ENCODE assay signal across 1 cellular context in genomic region chr1:1432951-1433803, GRCh38.
A peak's percentile ranks its signal among the peaks of the same experiment; 100 is the strongest.
TF ChIP-seq lines count a peak whose summit lies in the region.

No MANE protein-coding gene starts in this region.

TF ChIP-seq in HepG2, 621 proteins besides CTCF, POLR2A, EP300 and RAD21 (continued from another document and continues in another):
- TF ChIP-seq ZNF18 (CRISPR knock-in tag; IDR thresholded peaks at IDR 0.05; ENCODE audit: insufficient replicate concordance) (no peak), SKIL (CRISPR knock-in tag; IDR thresholded peaks at IDR 0.05; ENCODE audit: borderline replicate concordance) (peak; percentile 97), TCF7L2 (IDR thresholded peaks at IDR 0.05; ENCODE audit: low read depth, low read length) (no peak), DMAP1 (CRISPR knock-in tag; IDR thresholded peaks at IDR 0.05) (peak; percentile 67; the same call in 1 of the 2 replicates), MAF1 (CRISPR knock-in tag; IDR thresholded peaks at IDR 0.05; ENCODE audit: borderline replicate concordance) (no peak; the same call in 1 of the 2 replicates), ZSCAN21 (CRISPR knock-in tag; IDR thresholded peaks at IDR 0.05; ENCODE audit: borderline replicate concordance) (peak; percentile 23; the same call in 1 of the 2 replicates), ZNF292 (CRISPR knock-in tag; IDR thresholded peaks at IDR 0.05; ENCODE audit: borderline replicate concordance, low read depth) (peak; percentile 83; the same call in 1 of the 2 replicates), SMC3 (IDR thresholded peaks at IDR 0.05; ENCODE audit: low read length) (peak; percentile 19; the same call in 1 of the 2 replicates), ETV5 (CRISPR knock-in tag; IDR thresholded peaks at IDR 0.05; ENCODE audit: borderline replicate concordance) (peak; percentile 89; the same call in 1 of the 2 replicates), TARDBP (CRISPR knock-in tag; IDR thresholded peaks at IDR 0.05) (peak; percentile 79), SNAI1 (CRISPR knock-in tag; IDR thresholded peaks at IDR 0.05; ENCODE audit: borderline replicate concordance) (no peak), SP1 (IDR thresholded peaks at IDR 0.05) (no peak), SP1 (CRISPR knock-in tag; IDR thresholded peaks at IDR 0.05) (peak; percentile 53; the same call in 1 of the 2 replicates), ZNF234 (CRISPR knock-in tag; conservative IDR thresholded peaks at IDR 0.05) (no peak; the same call in none of the 2 replicates), HMG20A (CRISPR knock-in tag; IDR thresholded peaks at IDR 0.05; ENCODE audit: borderline replicate concordance) (peak; percentile 85; the same call in 1 of the 2 replicates), SAP130 (CRISPR knock-in tag; IDR thresholded peaks at IDR 0.05; ENCODE audit: low read depth) (peak; percentile 99), FOXK1 (CRISPR knock-in tag; IDR thresholded peaks at IDR 0.05; ENCODE audit: borderline replicate concordance, low read depth) (peak; percentile 78), ZNF501 (CRISPR knock-in tag; IDR thresholded peaks at IDR 0.05) (peak; percentile 86), ZNF335 (CRISPR knock-in tag; IDR thresholded peaks at IDR 0.05) (peak; percentile 75), ZSCAN22 (CRISPR knock-in tag; IDR thresholded peaks at IDR 0.05) (0 out of 2 replicates have a peak, but pooled peaks have one; percentile 22), ZBTB38 (CRISPR knock-in tag; IDR thresholded peaks at IDR 0.05) (peak; percentile 64; the same call in 1 of the 2 replicates), ZNF616 (CRISPR knock-in tag; IDR thresholded peaks at IDR 0.05; ENCODE audit: low read depth) (peak; percentile 56; the same call in 1 of the 2 replicates), NR2F6 (IDR thresholded peaks at IDR 0.05) (peak; percentile 99), NR2F6 (CRISPR knock-in tag; IDR thresholded peaks at IDR 0.05) (peak; percentile 99), ELF3 (CRISPR knock-in tag; IDR thresholded peaks at IDR 0.05) (peak; percentile 96), E2F2 (CRISPR knock-in tag; IDR thresholded peaks at IDR 0.05; ENCODE audit: borderline replicate concordance) (no peak), TCF7 (IDR thresholded peaks at IDR 0.05; ENCODE audit: low read depth) (peak; percentile 60), TOPORS (CRISPR knock-in tag; IDR thresholded peaks at IDR 0.05) (0 out of 2 replicates have a peak, but pooled peaks have one; percentile 29), MNT (IDR thresholded peaks at IDR 0.05) (peak; percentile 52), ZNF775 (CRISPR knock-in tag; IDR thresholded peaks at IDR 0.05; ENCODE audit: borderline replicate concordance) (no peak), AGO1 (IDR thresholded peaks at IDR 0.05; ENCODE audit: low read depth, low read length, poor library complexity, severe bottlenecking) (peak; percentile 46)
- TF ChIP-seq, protein P1, sequence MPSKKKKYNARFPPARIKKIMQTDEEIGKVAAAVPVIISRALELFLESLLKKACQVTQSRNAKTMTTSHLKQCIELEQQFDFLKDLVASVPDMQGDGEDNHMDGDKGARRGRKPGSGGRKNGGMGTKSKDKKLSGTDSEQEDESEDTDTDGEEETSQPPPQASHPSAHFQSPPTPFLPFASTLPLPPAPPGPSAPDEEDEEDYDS (CRISPR knock-in tag; IDR thresholded peaks at IDR 0.05): peak; percentile 64
- TF ChIP-seq, protein P2, sequence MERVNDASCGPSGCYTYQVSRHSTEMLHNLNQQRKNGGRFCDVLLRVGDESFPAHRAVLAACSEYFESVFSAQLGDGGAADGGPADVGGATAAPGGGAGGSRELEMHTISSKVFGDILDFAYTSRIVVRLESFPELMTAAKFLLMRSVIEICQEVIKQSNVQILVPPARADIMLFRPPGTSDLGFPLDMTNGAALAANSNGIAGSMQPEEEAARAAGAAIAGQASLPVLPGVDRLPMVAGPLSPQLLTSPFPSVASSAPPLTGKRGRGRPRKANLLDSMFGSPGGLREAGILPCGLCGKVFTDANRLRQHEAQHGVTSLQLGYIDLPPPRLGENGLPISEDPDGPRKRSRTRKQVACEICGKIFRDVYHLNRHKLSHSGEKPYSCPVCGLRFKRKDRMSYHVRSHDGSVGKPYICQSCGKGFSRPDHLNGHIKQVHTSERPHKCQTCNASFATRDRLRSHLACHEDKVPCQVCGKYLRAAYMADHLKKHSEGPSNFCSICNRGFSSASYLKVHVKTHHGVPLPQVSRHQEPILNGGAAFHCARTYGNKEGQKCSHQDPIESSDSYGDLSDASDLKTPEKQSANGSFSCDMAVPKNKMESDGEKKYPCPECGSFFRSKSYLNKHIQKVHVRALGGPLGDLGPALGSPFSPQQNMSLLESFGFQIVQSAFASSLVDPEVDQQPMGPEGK (CRISPR knock-in tag; IDR thresholded peaks at IDR 0.05): peak; percentile 98
- TF ChIP-seq, protein P3, sequence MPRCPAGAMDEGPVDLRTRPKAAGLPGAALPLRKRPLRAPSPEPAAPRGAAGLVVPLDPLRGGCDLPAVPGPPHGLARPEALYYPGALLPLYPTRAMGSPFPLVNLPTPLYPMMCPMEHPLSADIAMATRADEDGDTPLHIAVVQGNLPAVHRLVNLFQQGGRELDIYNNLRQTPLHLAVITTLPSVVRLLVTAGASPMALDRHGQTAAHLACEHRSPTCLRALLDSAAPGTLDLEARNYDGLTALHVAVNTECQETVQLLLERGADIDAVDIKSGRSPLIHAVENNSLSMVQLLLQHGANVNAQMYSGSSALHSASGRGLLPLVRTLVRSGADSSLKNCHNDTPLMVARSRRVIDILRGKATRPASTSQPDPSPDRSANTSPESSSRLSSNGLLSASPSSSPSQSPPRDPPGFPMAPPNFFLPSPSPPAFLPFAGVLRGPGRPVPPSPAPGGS (CRISPR knock-in tag; IDR thresholded peaks at IDR 0.05): peak; percentile 60; the same call in 1 of the 2 replicates
- TF ChIP-seq, protein P4, sequence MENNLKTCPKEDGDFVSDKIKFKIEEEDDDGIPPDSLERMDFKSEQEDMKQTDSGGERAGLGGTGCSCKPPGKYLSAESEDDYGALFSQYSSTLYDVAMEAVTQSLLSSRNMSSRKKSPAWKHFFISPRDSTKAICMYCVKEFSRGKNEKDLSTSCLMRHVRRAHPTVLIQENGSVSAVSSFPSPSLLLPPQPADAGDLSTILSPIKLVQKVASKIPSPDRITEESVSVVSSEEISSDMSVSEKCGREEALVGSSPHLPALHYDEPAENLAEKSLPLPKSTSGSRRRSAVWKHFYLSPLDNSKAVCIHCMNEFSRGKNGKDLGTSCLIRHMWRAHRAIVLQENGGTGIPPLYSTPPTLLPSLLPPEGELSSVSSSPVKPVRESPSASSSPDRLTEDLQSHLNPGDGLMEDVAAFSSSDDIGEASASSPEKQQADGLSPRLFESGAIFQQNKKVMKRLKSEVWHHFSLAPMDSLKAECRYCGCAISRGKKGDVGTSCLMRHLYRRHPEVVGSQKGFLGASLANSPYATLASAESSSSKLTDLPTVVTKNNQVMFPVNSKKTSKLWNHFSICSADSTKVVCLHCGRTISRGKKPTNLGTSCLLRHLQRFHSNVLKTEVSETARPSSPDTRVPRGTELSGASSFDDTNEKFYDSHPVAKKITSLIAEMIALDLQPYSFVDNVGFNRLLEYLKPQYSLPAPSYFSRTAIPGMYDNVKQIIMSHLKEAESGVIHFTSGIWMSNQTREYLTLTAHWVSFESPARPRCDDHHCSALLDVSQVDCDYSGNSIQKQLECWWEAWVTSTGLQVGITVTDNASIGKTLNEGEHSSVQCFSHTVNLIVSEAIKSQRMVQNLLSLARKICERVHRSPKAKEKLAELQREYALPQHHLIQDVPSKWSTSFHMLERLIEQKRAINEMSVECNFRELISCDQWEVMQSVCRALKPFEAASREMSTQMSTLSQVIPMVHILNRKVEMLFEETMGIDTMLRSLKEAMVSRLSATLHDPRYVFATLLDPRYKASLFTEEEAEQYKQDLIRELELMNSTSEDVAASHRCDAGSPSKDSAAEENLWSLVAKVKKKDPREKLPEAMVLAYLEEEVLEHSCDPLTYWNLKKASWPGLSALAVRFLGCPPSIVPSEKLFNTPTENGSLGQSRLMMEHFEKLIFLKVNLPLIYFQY (CRISPR knock-in tag; IDR thresholded peaks at IDR 0.05; ENCODE audit: borderline replicate concordance): peak; percentile 11; the same call in 1 of the 2 replicates
- TF ChIP-seq, protein P5, sequence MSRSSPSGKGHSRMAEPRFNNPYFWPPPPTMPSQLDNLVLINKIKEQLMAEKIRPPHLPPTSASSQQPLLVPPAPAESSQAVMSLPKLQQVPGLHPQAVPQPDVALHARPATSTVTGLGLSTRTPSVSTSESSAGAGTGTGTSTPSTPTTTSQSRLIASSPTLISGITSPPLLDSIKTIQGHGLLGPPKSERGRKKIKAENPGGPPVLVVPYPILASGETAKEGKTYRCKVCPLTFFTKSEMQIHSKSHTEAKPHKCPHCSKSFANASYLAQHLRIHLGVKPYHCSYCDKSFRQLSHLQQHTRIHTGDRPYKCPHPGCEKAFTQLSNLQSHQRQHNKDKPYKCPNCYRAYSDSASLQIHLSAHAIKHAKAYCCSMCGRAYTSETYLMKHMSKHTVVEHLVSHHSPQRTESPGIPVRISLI (CRISPR knock-in tag; IDR thresholded peaks at IDR 0.05; ENCODE audit: borderline replicate concordance): 0 out of 2 replicates have a peak, but pooled peaks have one; percentile 18
- TF ChIP-seq, protein P6, sequence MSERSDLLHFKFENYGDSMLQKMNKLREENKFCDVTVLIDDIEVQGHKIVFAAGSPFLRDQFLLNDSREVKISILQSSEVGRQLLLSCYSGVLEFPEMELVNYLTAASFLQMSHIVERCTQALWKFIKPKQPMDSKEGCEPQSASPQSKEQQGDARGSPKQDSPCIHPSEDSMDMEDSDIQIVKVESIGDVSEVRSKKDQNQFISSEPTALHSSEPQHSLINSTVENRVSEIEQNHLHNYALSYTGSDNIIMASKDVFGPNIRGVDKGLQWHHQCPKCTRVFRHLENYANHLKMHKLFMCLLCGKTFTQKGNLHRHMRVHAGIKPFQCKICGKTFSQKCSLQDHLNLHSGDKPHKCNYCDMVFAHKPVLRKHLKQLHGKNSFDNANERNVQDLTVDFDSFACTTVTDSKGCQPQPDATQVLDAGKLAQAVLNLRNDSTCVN (CRISPR knock-in tag; IDR thresholded peaks at IDR 0.05; ENCODE audit: borderline replicate concordance): peak; percentile 83; the same call in 1 of the 2 replicates
